In genomic region chr12:98783420-98783819, GRCh38 we compare ENCODE assay signal across 23 cellular contexts.
DNase-seq lines count a peak whose midpoint lies in the region; ATAC-seq, FAIRE-seq and TF ChIP-seq lines count a peak whose summit lies in the region.
"Had no signal": no experiment of that assay in that cellular context is flagged by ENCODE, and none has a peak within 500 bp of the region (broad histone marks: within the 10 kb centered on the region; RNA-seq: fewer than 3 reads in every experiment).

No MANE protein-coding gene starts in this region.

- in situ Hi-C loops in K562 (cut with MboI), result no loop called here

- H3K27me3 ChIP-seq in K562 (ENCODE audit: control insufficient read depth in 2 of 2, insufficient read depth in 2 of 2, low read length in 2 of 2) (peaks cover 5 to 13% of the 10 kb centered on the region in 2 experiments; a peak in 3 of 5 replicates), dorsolateral prefrontal cortex (no peaks in the 10 kb centered on the region), adrenal gland (no peaks in the 10 kb centered on the region)
- H3K27me3 ChIP-seq: BLaER1 treated with 17β-estradiol and CSF1 and Interleukin-3, amounts not matched to agents 10 nM and 100 nM had no signal

- H3K9ac ChIP-seq in K562 (ENCODE audit: insufficient read depth in 1 of 2, low read depth in 2 of 2, low read length in 2 of 2), result no peak overlapping the region
- H3K9ac ChIP-seq: BLaER1 treated with 17β-estradiol and CSF1 and Interleukin-3, amounts not matched to agents 10 nM and 100 nM had no signal

- TF ChIP-seq POLR2A in K562 (conservative IDR thresholded peaks at IDR 0.05) (no peak), adrenal gland (IDR thresholded peaks at IDR 0.05) (no peak)

- H3K4me3 ChIP-seq in K562, result no peak overlapping the region
- no peak overlapping the region for H3K4me3 ChIP-seq in dorsolateral prefrontal cortex
- H3K4me3 ChIP-seq in adrenal gland, result no peak overlapping the region
- H3K4me3 ChIP-seq: A549; BLaER1 treated with 17β-estradiol and CSF1 and Interleukin-3, amounts not matched to agents 10 nM and 100 nM had no signal

- H3K27me3 Mint-ChIP-seq in neural crest cell (ENCODE audit: low read depth) (no peaks in the 10 kb centered on the region), type B pancreatic cell (peaks cover 37% of the 10 kb centered on the region)

- no peaks in the 10 kb centered on the region for H3K9me1 ChIP-seq in K562 (ENCODE audit: control insufficient read depth, insufficient read depth, low read length)

- BruUV-seq in K562 (replicated peaks; lab: Mats Ljungman, UMichigan), result no TSS peak

- no peak for TF ChIP-seq RAD21 in K562 (CRISPR knock-in tag; conservative IDR thresholded peaks at IDR 0.05 in 1 of 2, IDR thresholded peaks at IDR 0.05 in 1 of 2)

- H3K36me3 ChIP-seq in K562 (ENCODE audit: control insufficient read depth, insufficient read depth, low read length) (no peaks in the 10 kb centered on the region), adrenal gland (replicated peaks in 1 of 2) (no peaks in the 10 kb centered on the region)

- no peaks in the 10 kb centered on the region for H4K20me1 ChIP-seq in K562 (replicated peaks; ENCODE audit: control insufficient read depth, insufficient read depth, low read length)
- H4K20me1 ChIP-seq: BLaER1 treated with 17β-estradiol and CSF1 and Interleukin-3, amounts not matched to agents 10 nM and 100 nM had no signal

- TF ChIP-seq CTCF in K562 (IDR thresholded peaks at IDR 0.05 in 2 of 3, conservative IDR thresholded peaks at IDR 0.05 in 1 of 3; ENCODE audit: insufficient read depth in 2 of 3, low read depth in 1 of 3, low read length in 3 of 3), result no peak
- TF ChIP-seq CTCF in dorsolateral prefrontal cortex (IDR thresholded peaks at IDR 0.05 in 54 of 56, conservative IDR thresholded peaks at IDR 0.05 in 2 of 56; ENCODE audit: low read depth in 1 of 56, partially characterized antibody in 56 of 56), result no peak
- no peak for TF ChIP-seq CTCF in neural crest cell (conservative IDR thresholded peaks at IDR 0.05)
- TF ChIP-seq CTCF in type B pancreatic cell (conservative IDR thresholded peaks at IDR 0.05), result no peak
- no peak for TF ChIP-seq CTCF in adrenal gland (IDR thresholded peaks at IDR 0.05)

- POLR2A ChIA-PET in K562 (lab: Yijun Ruan, JAX), result interaction anchor here (0.7 to 1.8 kb wide), 4 partner anchors 13 to 270 kb away, joined by 3 to 4 read pairs (median 4); no protein-coding TSS in a partner anchor

- no peak overlapping the region for H3K4me3 Mint-ChIP-seq in neural crest cell
- H3K4me3 Mint-ChIP-seq in type B pancreatic cell, result no peak overlapping the region
- H3K4me3 Mint-ChIP-seq: B cell; CD4-positive, alpha-beta T cell; CD8-positive, alpha-beta T cell had no signal

- FAIRE-seq in K562 (lab: Jason Lieb, UNC), result no peak
- FAIRE-seq: A549, D721Med, G401.6, GM12891, GM18507 had no signal

- H3K9me3 Mint-ChIP-seq in neural crest cell (peaks cover 6% of the 10 kb centered on the region), type B pancreatic cell (peaks cover 8% of the 10 kb centered on the region)
- H3K9me3 Mint-ChIP-seq: CD4-positive, alpha-beta T cell; CD8-positive, alpha-beta T cell had no signal

- peak overlapping the region; percentile 16 for H3K27ac Mint-ChIP-seq in neural crest cell (ENCODE audit: unreplicated experiment)
- H3K27ac Mint-ChIP-seq in type B pancreatic cell, result peak overlapping the region; percentile 17
- H3K27ac Mint-ChIP-seq: B cell; CD4-positive, alpha-beta T cell; CD8-positive, alpha-beta T cell had no signal

- H3K4me2 ChIP-seq in K562 (ENCODE audit: insufficient read depth, low read length), result no peak overlapping the region
- H3K4me2 ChIP-seq: A549; BLaER1 treated with 17β-estradiol and CSF1 and Interleukin-3, amounts not matched to agents 10 nM and 100 nM had no signal

- WGBS in K562 (ENCODE audit: insufficient coverage, low coverage, missing lambda C conversion rate), result 11% methylated on average over 2 of the region's 2 CpGs
- 87 to 92% (median 89%) methylated on average over 2 of the region's 2 CpGs for WGBS in adrenal gland, 4 donors

- ATAC-seq in K562, result no peak
- ATAC-seq: A549; CD8-positive, alpha-beta T cell had no signal

- intact Hi-C loops in K562 (cut with micrococcal nuclease), result no loop called here
- intact Hi-C loops in dorsolateral prefrontal cortex (cut with DNase I), result no loop called here
- intact Hi-C loops in adrenal gland (cut with DNase I), result no loop called here

- no peaks in the 10 kb centered on the region for H3K9me3 ChIP-seq in K562 (replicated peaks; ENCODE audit: control insufficient read depth, insufficient read depth, low read depth, low read length)
- no peaks in the 10 kb centered on the region for H3K9me3 ChIP-seq in adrenal gland (replicated peaks in 1 of 3)
- H3K9me3 ChIP-seq: A549; BLaER1 treated with 17β-estradiol and CSF1 and Interleukin-3, amounts not matched to agents 10 nM and 100 nM; Caco-2 had no signal

- H3K4me1 ChIP-seq in K562 (replicated peaks in 1 of 2; ENCODE audit: control insufficient read depth in 2 of 2, insufficient read depth in 2 of 2, low read length in 2 of 2), result peaks cover 0 to 2% of the 10 kb centered on the region in 2 experiments; a peak in 1 of 5 replicates
- H3K4me1 ChIP-seq in adrenal gland (replicated peaks in 1 of 2), result no peaks in the 10 kb centered on the region
- H3K4me1 ChIP-seq: A549; BLaER1 treated with 17β-estradiol and CSF1 and Interleukin-3, amounts not matched to agents 10 nM and 100 nM; Caco-2 had no signal

- DNase-seq in K562 (ENCODE audit: extremely low read depth in 1 of 4, low spot score in 3 of 4) (no peak), dorsolateral prefrontal cortex (no peak), neural crest cell (ENCODE audit: low read depth, low spot score) (no peak), type B pancreatic cell (ENCODE audit: extremely low spot score, unreplicated experiment) (no peak), SKM-1 treated with dmso at 0.1 percent for 144 hours (lab: John Stamatoyannopoulos, UW; ENCODE audit: unreplicated experiment) (no peak), adrenal gland (no peak)
- DNase-seq in activated effector memory CD4-positive, alpha-beta T cell treated with anti-CD3 and anti-CD28 coated beads, Interleukin-2, amount 50 U/mL, for 16 hours, result no peak
- DNase-seq: AML-193; Caco-2; Calu3; CD4-positive, alpha-beta T cell; CD8-positive, alpha-beta T cell; DMS79 treated with DMSO at 0.1 percent for 48 hours; GF-D8 had no signal

- TF ChIP-seq EP300 in K562 (IDR thresholded peaks at IDR 0.05; ENCODE audit: low read length), result no peak

- H3K27ac ChIP-seq in K562 (ENCODE audit: extremely low read depth, low read depth, low read length), result no peak overlapping the region
- H3K27ac ChIP-seq in dorsolateral prefrontal cortex, result peak overlapping the region in 35 of 59 donors; percentile 0 to 66 (median 43)
- H3K27ac ChIP-seq in adrenal gland, result no peak overlapping the region
- H3K27ac ChIP-seq: 22Rv1; A549; BLaER1 treated with 17β-estradiol and CSF1 and Interleukin-3, amounts not matched to agents 10 nM and 100 nM; C4-2B had no signal

- H3K36me3 Mint-ChIP-seq in neural crest cell (ENCODE audit: low read depth) (no peaks in the 10 kb centered on the region), type B pancreatic cell (peaks cover 9% of the 10 kb centered on the region)
- H3K36me3 Mint-ChIP-seq: CD8-positive, alpha-beta T cell had no signal

- CTCF ChIA-PET in K562 (lab: Yijun Ruan, JAX; ENCODE audit: low intra/inter-chr PET ratio), result no interaction called here

- H2AFZ ChIP-seq in K562 (ENCODE audit: low read depth, low read length), result 0 out of 2 replicates have a peak overlapping the region, but pooled peaks have one; percentile 28

- peaks cover 3% of the 10 kb centered on the region for H3K4me1 Mint-ChIP-seq in neural crest cell
- peaks cover 16% of the 10 kb centered on the region for H3K4me1 Mint-ChIP-seq in type B pancreatic cell (ENCODE audit: unreplicated experiment)
- H3K4me1 Mint-ChIP-seq: B cell had no signal

- no peaks in the 10 kb centered on the region for H3K79me2 ChIP-seq in K562 (ENCODE audit: control insufficient read depth, insufficient read depth, low read length)

TF ChIP-seq in K562, 482 proteins besides CTCF, POLR2A, EP300 and RAD21:
- TF ChIP-seq ZNF699 (CRISPR knock-in tag; IDR thresholded peaks at IDR 0.05; ENCODE audit: insufficient replicate concordance) (no peak), C11orf30 (IDR thresholded peaks at IDR 0.05; ENCODE audit: low read depth) (peak; percentile 70), MAFK (IDR thresholded peaks at IDR 0.05; ENCODE audit: low read length) (0 out of 2 replicates have a peak, but pooled peaks have one; percentile 22), ZNF316 (IDR thresholded peaks at IDR 0.05) (peak; percentile 61), TRIM28 (IDR thresholded peaks at IDR 0.05) (no peak), U2AF1 (optimal IDR thresholded peaks at IDR 0.05; ENCODE audit: low read depth, low read length) (no peak), MAFG (tag; conservative IDR thresholded peaks at IDR 0.05) (peak; percentile 74)
- TF ChIP-seq, protein P1, sequence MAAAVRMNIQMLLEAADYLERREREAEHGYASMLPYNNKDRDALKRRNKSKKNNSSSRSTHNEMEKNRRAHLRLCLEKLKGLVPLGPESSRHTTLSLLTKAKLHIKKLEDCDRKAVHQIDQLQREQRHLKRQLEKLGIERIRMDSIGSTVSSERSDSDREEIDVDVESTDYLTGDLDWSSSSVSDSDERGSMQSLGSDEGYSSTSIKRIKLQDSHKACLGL (CRISPR knock-in tag; IDR thresholded peaks at IDR 0.05; ENCODE audit: borderline replicate concordance, poor library complexity, severe bottlenecking), result no peak

Comparison
In these comparisons a context has a peak if more than half of its experiments do, and no peak if none do; other contexts are left out.
1. H3K27ac ChIP-seq: peak in dorsolateral prefrontal cortex (35 of 59); none in K562 (single experiment) and adrenal gland (0 of 5).